Comparison of ENCODE assay signal across 1 cellular context in the genomic region with DNA sequence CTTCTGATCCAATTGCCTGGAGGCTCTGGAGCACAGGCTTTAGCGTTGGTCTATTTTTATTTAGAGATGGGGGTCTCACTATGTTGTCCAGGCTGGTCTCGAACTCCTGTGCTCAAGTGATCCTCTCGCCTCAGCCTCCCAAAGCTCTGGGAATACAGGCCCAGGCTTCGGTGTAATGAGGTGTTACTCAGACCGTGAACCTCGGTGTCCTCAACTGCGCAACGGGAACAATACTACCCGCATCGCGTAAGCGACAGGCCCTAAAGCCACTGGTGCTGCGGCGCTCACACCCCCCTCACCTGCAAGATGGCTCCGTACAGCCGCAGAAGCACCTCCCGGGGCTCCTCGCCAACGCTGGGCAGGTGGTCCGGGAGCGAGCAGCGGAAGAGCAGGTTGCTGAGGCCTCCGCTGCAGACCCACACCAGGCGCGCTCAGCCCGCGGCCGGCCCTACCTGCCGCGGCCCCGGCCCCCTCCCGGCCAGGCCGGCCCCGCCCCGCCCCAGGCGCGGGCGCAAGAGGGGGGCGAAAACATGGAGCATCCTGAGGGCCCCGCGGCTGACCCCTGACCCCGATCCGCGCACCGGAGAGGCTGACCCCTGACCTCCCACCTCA.
A peak's percentile ranks its signal among the peaks of the same experiment; 100 is the strongest.
TF ChIP-seq lines count a peak whose summit lies in the region.

No MANE protein-coding gene starts in this region.

TF ChIP-seq in GM12878, 131 proteins besides CTCF, POLR2A, EP300 and RAD21:
- TF ChIP-seq RUNX3 (IDR thresholded peaks at IDR 0.05; ENCODE audit: low read length) (0 out of 2 replicates have a peak, but pooled peaks have one; percentile 9), NR2C1 (IDR thresholded peaks at IDR 0.05) (peak; percentile 96), KLF5 (IDR thresholded peaks at IDR 0.05; ENCODE audit: partially characterized antibody) (no peak), NR2C2 (IDR thresholded peaks at IDR 0.05; ENCODE audit: borderline replicate concordance, control insufficient read depth, insufficient read length, low read depth) (peak; percentile 62), SMC3 (IDR thresholded peaks at IDR 0.05; ENCODE audit: borderline replicate concordance, low read length) (no peak), SREBF2 (IDR thresholded peaks at IDR 0.05; ENCODE audit: low read length) (no peak), NR2F1 (conservative IDR thresholded peaks at IDR 0.05) (peak; percentile 99), NRF1 (conservative IDR thresholded peaks at IDR 0.05; ENCODE audit: low read depth, low read length) (no peak), EGR1 (IDR thresholded peaks at IDR 0.05; ENCODE audit: borderline replicate concordance in 1 of 2, low read depth in 2 of 2, low read length in 2 of 2) (0 out of 3 replicates have a peak, but pooled peaks of 1 of the 2 experiments have one; percentile 21), YY1 (IDR thresholded peaks at IDR 0.05; ENCODE audit: low read depth, low read length) (peak; percentile 33; the same call in 1 of the 2 replicates), POU2F2 (IDR thresholded peaks at IDR 0.05; ENCODE audit: borderline replicate concordance, low read depth, low read length) (no peak), DPF2 (IDR thresholded peaks at IDR 0.05) (0 out of 2 replicates have a peak, but pooled peaks have one; percentile 15)
- TF ChIP-seq, protein P1, sequence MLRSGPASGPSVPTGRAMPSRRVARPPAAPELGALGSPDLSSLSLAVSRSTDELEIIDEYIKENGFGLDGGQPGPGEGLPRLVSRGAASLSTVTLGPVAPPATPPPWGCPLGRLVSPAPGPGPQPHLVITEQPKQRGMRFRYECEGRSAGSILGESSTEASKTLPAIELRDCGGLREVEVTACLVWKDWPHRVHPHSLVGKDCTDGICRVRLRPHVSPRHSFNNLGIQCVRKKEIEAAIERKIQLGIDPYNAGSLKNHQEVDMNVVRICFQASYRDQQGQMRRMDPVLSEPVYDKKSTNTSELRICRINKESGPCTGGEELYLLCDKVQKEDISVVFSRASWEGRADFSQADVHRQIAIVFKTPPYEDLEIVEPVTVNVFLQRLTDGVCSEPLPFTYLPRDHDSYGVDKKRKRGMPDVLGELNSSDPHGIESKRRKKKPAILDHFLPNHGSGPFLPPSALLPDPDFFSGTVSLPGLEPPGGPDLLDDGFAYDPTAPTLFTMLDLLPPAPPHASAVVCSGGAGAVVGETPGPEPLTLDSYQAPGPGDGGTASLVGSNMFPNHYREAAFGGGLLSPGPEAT (IDR thresholded peaks at IDR 0.05; ENCODE audit: low read depth): no peak
- TF ChIP-seq, protein P2, sequence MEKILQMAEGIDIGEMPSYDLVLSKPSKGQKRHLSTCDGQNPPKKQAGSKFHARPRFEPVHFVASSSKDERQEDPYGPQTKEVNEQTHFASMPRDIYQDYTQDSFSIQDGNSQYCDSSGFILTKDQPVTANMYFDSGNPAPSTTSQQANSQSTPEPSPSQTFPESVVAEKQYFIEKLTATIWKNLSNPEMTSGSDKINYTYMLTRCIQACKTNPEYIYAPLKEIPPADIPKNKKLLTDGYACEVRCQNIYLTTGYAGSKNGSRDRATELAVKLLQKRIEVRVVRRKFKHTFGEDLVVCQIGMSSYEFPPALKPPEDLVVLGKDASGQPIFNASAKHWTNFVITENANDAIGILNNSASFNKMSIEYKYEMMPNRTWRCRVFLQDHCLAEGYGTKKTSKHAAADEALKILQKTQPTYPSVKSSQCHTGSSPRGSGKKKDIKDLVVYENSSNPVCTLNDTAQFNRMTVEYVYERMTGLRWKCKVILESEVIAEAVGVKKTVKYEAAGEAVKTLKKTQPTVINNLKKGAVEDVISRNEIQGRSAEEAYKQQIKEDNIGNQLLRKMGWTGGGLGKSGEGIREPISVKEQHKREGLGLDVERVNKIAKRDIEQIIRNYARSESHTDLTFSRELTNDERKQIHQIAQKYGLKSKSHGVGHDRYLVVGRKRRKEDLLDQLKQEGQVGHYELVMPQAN (conservative IDR thresholded peaks at IDR 0.05): no peak
- TF ChIP-seq, protein P3, sequence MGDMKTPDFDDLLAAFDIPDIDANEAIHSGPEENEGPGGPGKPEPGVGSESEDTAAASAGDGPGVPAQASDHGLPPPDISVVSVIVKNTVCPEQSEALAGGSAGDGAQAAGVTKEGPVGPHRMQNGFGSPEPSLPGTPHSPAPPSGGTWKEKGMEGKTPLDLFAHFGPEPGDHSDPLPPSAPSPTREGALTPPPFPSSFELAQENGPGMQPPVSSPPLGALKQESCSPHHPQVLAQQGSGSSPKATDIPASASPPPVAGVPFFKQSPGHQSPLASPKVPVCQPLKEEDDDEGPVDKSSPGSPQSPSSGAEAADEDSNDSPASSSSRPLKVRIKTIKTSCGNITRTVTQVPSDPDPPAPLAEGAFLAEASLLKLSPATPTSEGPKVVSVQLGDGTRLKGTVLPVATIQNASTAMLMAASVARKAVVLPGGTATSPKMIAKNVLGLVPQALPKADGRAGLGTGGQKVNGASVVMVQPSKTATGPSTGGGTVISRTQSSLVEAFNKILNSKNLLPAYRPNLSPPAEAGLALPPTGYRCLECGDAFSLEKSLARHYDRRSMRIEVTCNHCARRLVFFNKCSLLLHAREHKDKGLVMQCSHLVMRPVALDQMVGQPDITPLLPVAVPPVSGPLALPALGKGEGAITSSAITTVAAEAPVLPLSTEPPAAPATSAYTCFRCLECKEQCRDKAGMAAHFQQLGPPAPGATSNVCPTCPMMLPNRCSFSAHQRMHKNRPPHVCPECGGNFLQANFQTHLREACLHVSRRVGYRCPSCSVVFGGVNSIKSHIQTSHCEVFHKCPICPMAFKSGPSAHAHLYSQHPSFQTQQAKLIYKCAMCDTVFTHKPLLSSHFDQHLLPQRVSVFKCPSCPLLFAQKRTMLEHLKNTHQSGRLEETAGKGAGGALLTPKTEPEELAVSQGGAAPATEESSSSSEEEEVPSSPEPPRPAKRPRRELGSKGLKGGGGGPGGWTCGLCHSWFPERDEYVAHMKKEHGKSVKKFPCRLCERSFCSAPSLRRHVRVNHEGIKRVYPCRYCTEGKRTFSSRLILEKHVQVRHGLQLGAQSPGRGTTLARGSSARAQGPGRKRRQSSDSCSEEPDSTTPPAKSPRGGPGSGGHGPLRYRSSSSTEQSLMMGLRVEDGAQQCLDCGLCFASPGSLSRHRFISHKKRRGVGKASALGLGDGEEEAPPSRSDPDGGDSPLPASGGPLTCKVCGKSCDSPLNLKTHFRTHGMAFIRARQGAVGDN (IDR thresholded peaks at IDR 0.05): 0 out of 2 replicates have a peak, but pooled peaks have one; percentile 74
- TF ChIP-seq, protein P4, sequence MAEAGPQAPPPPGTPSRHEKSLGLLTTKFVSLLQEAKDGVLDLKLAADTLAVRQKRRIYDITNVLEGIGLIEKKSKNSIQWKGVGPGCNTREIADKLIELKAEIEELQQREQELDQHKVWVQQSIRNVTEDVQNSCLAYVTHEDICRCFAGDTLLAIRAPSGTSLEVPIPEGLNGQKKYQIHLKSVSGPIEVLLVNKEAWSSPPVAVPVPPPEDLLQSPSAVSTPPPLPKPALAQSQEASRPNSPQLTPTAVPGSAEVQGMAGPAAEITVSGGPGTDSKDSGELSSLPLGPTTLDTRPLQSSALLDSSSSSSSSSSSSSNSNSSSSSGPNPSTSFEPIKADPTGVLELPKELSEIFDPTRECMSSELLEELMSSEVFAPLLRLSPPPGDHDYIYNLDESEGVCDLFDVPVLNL (IDR thresholded peaks at IDR 0.05; ENCODE audit: low read depth, low read length): no peak
- TF ChIP-seq, protein P5, sequence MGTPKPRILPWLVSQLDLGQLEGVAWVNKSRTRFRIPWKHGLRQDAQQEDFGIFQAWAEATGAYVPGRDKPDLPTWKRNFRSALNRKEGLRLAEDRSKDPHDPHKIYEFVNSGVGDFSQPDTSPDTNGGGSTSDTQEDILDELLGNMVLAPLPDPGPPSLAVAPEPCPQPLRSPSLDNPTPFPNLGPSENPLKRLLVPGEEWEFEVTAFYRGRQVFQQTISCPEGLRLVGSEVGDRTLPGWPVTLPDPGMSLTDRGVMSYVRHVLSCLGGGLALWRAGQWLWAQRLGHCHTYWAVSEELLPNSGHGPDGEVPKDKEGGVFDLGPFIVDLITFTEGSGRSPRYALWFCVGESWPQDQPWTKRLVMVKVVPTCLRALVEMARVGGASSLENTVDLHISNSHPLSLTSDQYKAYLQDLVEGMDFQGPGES (IDR thresholded peaks at IDR 0.05): no peak
- TF ChIP-seq, protein P6, sequence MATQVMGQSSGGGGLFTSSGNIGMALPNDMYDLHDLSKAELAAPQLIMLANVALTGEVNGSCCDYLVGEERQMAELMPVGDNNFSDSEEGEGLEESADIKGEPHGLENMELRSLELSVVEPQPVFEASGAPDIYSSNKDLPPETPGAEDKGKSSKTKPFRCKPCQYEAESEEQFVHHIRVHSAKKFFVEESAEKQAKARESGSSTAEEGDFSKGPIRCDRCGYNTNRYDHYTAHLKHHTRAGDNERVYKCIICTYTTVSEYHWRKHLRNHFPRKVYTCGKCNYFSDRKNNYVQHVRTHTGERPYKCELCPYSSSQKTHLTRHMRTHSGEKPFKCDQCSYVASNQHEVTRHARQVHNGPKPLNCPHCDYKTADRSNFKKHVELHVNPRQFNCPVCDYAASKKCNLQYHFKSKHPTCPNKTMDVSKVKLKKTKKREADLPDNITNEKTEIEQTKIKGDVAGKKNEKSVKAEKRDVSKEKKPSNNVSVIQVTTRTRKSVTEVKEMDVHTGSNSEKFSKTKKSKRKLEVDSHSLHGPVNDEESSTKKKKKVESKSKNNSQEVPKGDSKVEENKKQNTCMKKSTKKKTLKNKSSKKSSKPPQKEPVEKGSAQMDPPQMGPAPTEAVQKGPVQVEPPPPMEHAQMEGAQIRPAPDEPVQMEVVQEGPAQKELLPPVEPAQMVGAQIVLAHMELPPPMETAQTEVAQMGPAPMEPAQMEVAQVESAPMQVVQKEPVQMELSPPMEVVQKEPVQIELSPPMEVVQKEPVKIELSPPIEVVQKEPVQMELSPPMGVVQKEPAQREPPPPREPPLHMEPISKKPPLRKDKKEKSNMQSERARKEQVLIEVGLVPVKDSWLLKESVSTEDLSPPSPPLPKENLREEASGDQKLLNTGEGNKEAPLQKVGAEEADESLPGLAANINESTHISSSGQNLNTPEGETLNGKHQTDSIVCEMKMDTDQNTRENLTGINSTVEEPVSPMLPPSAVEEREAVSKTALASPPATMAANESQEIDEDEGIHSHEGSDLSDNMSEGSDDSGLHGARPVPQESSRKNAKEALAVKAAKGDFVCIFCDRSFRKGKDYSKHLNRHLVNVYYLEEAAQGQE (IDR thresholded peaks at IDR 0.05; ENCODE audit: low read depth, low read length): no peak
- TF ChIP-seq, protein P7, sequence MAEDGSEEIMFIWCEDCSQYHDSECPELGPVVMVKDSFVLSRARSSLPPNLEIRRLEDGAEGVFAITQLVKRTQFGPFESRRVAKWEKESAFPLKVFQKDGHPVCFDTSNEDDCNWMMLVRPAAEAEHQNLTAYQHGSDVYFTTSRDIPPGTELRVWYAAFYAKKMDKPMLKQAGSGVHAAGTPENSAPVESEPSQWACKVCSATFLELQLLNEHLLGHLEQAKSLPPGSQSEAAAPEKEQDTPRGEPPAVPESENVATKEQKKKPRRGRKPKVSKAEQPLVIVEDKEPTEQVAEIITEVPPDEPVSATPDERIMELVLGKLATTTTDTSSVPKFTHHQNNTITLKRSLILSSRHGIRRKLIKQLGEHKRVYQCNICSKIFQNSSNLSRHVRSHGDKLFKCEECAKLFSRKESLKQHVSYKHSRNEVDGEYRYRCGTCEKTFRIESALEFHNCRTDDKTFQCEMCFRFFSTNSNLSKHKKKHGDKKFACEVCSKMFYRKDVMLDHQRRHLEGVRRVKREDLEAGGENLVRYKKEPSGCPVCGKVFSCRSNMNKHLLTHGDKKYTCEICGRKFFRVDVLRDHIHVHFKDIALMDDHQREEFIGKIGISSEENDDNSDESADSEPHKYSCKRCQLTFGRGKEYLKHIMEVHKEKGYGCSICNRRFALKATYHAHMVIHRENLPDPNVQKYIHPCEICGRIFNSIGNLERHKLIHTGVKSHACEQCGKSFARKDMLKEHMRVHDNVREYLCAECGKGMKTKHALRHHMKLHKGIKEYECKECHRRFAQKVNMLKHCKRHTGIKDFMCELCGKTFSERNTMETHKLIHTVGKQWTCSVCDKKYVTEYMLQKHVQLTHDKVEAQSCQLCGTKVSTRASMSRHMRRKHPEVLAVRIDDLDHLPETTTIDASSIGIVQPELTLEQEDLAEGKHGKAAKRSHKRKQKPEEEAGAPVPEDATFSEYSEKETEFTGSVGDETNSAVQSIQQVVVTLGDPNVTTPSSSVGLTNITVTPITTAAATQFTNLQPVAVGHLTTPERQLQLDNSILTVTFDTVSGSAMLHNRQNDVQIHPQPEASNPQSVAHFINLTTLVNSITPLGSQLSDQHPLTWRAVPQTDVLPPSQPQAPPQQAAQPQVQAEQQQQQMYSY (CRISPR knock-in tag; IDR thresholded peaks at IDR 0.05): no peak
- TF ChIP-seq, protein P8, sequence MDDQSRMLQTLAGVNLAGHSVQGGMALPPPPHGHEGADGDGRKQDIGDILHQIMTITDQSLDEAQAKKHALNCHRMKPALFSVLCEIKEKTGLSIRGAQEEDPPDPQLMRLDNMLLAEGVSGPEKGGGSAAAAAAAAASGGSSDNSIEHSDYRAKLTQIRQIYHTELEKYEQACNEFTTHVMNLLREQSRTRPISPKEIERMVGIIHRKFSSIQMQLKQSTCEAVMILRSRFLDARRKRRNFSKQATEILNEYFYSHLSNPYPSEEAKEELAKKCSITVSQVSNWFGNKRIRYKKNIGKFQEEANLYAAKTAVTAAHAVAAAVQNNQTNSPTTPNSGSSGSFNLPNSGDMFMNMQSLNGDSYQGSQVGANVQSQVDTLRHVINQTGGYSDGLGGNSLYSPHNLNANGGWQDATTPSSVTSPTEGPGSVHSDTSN (IDR thresholded peaks at IDR 0.05; ENCODE audit: insufficient replicate concordance, low read depth, low read length): no peak
